1 cellular context compared by ENCODE assay signal in the genomic region with DNA sequence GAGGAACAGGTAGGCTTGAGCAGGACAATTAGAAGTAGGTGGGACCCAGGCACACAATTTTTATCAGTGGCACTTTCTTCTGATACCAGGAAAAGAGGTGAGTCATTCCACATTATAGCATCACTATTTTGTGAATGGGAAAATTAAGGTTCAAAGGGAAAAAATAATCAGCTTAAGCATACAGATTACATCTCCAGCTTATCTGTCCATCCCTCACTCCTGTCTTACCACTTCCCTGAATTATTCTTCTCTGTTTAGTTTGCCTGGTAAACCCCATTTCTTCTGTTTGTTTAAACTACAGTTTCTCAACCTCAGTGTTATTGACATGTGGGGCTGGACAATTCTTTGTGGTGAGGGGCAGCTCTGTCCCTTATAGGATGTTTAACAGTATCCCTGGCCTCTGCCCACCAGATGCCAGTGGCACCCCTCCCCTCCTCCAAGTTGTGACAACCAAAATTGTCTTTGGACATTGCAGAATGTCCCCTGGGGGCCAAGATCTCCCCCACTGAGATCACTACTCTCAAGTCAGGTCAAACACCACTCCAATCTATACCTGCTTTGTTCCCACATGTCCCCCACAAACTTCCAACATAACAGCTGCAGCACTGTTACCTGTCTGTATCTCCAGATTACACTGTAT.
TF ChIP-seq lines count a peak whose summit lies in the region.

No MANE protein-coding gene starts in this region.

TF ChIP-seq in HepG2, 621 proteins besides CTCF, POLR2A, EP300 and RAD21 (continues in another document):
- TF ChIP-seq ZC3H4 (CRISPR knock-in tag; IDR thresholded peaks at IDR 0.05; ENCODE audit: borderline replicate concordance): 0 out of 2 replicates have a peak, but pooled peaks have one; percentile 51
- TF ChIP-seq ZEB1 (IDR thresholded peaks at IDR 0.05; ENCODE audit: insufficient replicate concordance, low read depth): no peak
- TF ChIP-seq, protein P1, sequence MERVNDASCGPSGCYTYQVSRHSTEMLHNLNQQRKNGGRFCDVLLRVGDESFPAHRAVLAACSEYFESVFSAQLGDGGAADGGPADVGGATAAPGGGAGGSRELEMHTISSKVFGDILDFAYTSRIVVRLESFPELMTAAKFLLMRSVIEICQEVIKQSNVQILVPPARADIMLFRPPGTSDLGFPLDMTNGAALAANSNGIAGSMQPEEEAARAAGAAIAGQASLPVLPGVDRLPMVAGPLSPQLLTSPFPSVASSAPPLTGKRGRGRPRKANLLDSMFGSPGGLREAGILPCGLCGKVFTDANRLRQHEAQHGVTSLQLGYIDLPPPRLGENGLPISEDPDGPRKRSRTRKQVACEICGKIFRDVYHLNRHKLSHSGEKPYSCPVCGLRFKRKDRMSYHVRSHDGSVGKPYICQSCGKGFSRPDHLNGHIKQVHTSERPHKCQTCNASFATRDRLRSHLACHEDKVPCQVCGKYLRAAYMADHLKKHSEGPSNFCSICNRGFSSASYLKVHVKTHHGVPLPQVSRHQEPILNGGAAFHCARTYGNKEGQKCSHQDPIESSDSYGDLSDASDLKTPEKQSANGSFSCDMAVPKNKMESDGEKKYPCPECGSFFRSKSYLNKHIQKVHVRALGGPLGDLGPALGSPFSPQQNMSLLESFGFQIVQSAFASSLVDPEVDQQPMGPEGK (CRISPR knock-in tag; IDR thresholded peaks at IDR 0.05): peak; percentile 96
- TF ChIP-seq, protein P2, sequence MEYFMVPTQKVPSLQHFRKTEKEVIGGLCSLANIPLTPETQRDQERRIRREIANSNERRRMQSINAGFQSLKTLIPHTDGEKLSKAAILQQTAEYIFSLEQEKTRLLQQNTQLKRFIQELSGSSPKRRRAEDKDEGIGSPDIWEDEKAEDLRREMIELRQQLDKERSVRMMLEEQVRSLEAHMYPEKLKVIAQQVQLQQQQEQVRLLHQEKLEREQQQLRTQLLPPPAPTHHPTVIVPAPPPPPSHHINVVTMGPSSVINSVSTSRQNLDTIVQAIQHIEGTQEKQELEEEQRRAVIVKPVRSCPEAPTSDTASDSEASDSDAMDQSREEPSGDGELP (IDR thresholded peaks at IDR 0.05; ENCODE audit: borderline replicate concordance, low read depth): no peak; the same call in 1 of the 2 replicates
- TF ChIP-seq, protein P3, sequence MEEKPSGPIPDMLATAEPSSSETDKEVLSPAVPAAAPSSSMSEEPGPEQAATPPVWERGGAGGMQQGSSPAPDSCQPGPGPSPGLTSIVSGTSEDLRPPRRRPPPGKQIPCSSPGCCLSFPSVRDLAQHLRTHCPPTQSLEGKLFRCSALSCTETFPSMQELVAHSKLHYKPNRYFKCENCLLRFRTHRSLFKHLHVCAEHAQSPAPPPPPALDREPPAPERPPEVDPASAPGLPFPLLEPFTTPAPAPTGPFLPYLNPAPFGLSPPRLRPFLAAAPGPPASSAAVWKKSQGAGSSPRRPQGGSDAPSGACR (CRISPR knock-in tag; IDR thresholded peaks at IDR 0.05): 0 out of 2 replicates have a peak, but pooled peaks have one; percentile 25
- TF ChIP-seq, protein P4, sequence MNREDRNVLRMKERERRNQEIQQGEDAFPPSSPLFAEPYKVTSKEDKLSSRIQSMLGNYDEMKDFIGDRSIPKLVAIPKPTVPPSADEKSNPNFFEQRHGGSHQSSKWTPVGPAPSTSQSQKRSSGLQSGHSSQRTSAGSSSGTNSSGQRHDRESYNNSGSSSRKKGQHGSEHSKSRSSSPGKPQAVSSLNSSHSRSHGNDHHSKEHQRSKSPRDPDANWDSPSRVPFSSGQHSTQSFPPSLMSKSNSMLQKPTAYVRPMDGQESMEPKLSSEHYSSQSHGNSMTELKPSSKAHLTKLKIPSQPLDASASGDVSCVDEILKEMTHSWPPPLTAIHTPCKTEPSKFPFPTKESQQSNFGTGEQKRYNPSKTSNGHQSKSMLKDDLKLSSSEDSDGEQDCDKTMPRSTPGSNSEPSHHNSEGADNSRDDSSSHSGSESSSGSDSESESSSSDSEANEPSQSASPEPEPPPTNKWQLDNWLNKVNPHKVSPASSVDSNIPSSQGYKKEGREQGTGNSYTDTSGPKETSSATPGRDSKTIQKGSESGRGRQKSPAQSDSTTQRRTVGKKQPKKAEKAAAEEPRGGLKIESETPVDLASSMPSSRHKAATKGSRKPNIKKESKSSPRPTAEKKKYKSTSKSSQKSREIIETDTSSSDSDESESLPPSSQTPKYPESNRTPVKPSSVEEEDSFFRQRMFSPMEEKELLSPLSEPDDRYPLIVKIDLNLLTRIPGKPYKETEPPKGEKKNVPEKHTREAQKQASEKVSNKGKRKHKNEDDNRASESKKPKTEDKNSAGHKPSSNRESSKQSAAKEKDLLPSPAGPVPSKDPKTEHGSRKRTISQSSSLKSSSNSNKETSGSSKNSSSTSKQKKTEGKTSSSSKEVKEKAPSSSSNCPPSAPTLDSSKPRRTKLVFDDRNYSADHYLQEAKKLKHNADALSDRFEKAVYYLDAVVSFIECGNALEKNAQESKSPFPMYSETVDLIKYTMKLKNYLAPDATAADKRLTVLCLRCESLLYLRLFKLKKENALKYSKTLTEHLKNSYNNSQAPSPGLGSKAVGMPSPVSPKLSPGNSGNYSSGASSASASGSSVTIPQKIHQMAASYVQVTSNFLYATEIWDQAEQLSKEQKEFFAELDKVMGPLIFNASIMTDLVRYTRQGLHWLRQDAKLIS (CRISPR knock-in tag; IDR thresholded peaks at IDR 0.05): peak; percentile 43; the same call in 1 of the 2 replicates
- peak; percentile 91 for TF ChIP-seq SOX5 (CRISPR knock-in tag; IDR thresholded peaks at IDR 0.05; ENCODE audit: borderline replicate concordance)
- TF ChIP-seq TRIM24 (CRISPR knock-in tag; IDR thresholded peaks at IDR 0.05): peak; percentile 19; the same call in 1 of the 2 replicates
- TF ChIP-seq NR2F6 (IDR thresholded peaks at IDR 0.05): peak; percentile 83
- peak; percentile 58 for TF ChIP-seq NR2F6 (CRISPR knock-in tag; IDR thresholded peaks at IDR 0.05)
- TF ChIP-seq, protein P5, sequence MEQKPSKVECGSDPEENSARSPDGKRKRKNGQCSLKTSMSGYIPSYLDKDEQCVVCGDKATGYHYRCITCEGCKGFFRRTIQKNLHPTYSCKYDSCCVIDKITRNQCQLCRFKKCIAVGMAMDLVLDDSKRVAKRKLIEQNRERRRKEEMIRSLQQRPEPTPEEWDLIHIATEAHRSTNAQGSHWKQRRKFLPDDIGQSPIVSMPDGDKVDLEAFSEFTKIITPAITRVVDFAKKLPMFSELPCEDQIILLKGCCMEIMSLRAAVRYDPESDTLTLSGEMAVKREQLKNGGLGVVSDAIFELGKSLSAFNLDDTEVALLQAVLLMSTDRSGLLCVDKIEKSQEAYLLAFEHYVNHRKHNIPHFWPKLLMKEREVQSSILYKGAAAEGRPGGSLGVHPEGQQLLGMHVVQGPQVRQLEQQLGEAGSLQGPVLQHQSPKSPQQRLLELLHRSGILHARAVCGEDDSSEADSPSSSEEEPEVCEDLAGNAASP (CRISPR knock-in tag; IDR thresholded peaks at IDR 0.05; ENCODE audit: borderline replicate concordance): peak; percentile 72; the same call in 1 of the 2 replicates
- TF ChIP-seq, protein P6, sequence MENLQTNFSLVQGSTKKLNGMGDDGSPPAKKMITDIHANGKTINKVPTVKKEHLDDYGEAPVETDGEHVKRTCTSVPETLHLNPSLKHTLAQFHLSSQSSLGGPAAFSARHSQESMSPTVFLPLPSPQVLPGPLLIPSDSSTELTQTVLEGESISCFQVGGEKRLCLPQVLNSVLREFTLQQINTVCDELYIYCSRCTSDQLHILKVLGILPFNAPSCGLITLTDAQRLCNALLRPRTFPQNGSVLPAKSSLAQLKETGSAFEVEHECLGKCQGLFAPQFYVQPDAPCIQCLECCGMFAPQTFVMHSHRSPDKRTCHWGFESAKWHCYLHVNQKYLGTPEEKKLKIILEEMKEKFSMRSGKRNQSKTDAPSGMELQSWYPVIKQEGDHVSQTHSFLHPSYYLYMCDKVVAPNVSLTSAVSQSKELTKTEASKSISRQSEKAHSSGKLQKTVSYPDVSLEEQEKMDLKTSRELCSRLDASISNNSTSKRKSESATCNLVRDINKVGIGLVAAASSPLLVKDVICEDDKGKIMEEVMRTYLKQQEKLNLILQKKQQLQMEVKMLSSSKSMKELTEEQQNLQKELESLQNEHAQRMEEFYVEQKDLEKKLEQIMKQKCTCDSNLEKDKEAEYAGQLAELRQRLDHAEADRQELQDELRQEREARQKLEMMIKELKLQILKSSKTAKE (CRISPR knock-in tag; IDR thresholded peaks at IDR 0.05; ENCODE audit: borderline replicate concordance): peak; percentile 31; the same call in 1 of the 2 replicates
- 0 out of 2 replicates have a peak, but pooled peaks have one; percentile 27 for TF ChIP-seq ZFX (CRISPR knock-in tag; IDR thresholded peaks at IDR 0.05; ENCODE audit: low read depth)
- TF ChIP-seq JUNB (CRISPR knock-in tag; IDR thresholded peaks at IDR 0.05; ENCODE audit: borderline replicate concordance): peak; percentile 86; the same call in 1 of the 2 replicates
- peak; percentile 74; the same call in 1 of the 2 replicates for TF ChIP-seq REPIN1 (CRISPR knock-in tag; IDR thresholded peaks at IDR 0.05; ENCODE audit: borderline replicate concordance, low read depth)
- TF ChIP-seq, protein P7, sequence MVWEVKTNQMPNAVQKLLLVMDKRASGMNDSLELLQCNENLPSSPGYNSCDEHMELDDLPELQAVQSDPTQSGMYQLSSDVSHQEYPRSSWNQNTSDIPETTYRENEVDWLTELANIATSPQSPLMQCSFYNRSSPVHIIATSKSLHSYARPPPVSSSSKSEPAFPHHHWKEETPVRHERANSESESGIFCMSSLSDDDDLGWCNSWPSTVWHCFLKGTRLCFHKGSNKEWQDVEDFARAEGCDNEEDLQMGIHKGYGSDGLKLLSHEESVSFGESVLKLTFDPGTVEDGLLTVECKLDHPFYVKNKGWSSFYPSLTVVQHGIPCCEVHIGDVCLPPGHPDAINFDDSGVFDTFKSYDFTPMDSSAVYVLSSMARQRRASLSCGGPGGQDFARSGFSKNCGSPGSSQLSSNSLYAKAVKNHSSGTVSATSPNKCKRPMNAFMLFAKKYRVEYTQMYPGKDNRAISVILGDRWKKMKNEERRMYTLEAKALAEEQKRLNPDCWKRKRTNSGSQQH (CRISPR knock-in tag; IDR thresholded peaks at IDR 0.05; ENCODE audit: low read depth): 0 out of 2 replicates have a peak, but pooled peaks have one; percentile 26
- peak; percentile 72; the same call in 1 of the 2 replicates for TF ChIP-seq SIX1 (CRISPR knock-in tag; IDR thresholded peaks at IDR 0.05; ENCODE audit: borderline replicate concordance)
- peak; percentile 76; the same call in 1 of the 2 replicates for TF ChIP-seq ELF3 (CRISPR knock-in tag; IDR thresholded peaks at IDR 0.05)
- TF ChIP-seq, protein P8, sequence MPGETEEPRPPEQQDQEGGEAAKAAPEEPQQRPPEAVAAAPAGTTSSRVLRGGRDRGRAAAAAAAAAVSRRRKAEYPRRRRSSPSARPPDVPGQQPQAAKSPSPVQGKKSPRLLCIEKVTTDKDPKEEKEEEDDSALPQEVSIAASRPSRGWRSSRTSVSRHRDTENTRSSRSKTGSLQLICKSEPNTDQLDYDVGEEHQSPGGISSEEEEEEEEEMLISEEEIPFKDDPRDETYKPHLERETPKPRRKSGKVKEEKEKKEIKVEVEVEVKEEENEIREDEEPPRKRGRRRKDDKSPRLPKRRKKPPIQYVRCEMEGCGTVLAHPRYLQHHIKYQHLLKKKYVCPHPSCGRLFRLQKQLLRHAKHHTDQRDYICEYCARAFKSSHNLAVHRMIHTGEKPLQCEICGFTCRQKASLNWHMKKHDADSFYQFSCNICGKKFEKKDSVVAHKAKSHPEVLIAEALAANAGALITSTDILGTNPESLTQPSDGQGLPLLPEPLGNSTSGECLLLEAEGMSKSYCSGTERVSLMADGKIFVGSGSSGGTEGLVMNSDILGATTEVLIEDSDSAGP (CRISPR knock-in tag; IDR thresholded peaks at IDR 0.05; ENCODE audit: borderline replicate concordance): no peak
- peak; percentile 44; the same call in 1 of the 2 replicates for TF ChIP-seq ZNF746 (CRISPR knock-in tag; IDR thresholded peaks at IDR 0.05)
- peak; percentile 92 for TF ChIP-seq FOXA3 (CRISPR knock-in tag; IDR thresholded peaks at IDR 0.05)
- TF ChIP-seq GATAD2A (CRISPR knock-in tag; IDR thresholded peaks at IDR 0.05): peak; percentile 96
- TF ChIP-seq CENPT (CRISPR knock-in tag; IDR thresholded peaks at IDR 0.05; ENCODE audit: low read depth): no peak
- 0 out of 2 replicates have a peak, but pooled peaks have one; percentile 43 for TF ChIP-seq ZNF335 (CRISPR knock-in tag; IDR thresholded peaks at IDR 0.05)
- TF ChIP-seq ZNF121 (CRISPR knock-in tag; IDR thresholded peaks at IDR 0.05): 0 out of 2 replicates have a peak, but pooled peaks have one; percentile 10
- TF ChIP-seq STAT5B (CRISPR knock-in tag; IDR thresholded peaks at IDR 0.05): no peak
- TF ChIP-seq YY1 (IDR thresholded peaks at IDR 0.05; ENCODE audit: insufficient read depth, insufficient replicate concordance, low read depth, low read length): peak; percentile 15
- peak; percentile 21; the same call in 1 of the 2 replicates for TF ChIP-seq NFYC (CRISPR knock-in tag; IDR thresholded peaks at IDR 0.05)
- 0 out of 2 replicates have a peak, but pooled peaks have one; percentile 11 for TF ChIP-seq DPF2 (CRISPR knock-in tag; IDR thresholded peaks at IDR 0.05; ENCODE audit: borderline replicate concordance, low read depth)
- peak; percentile 58; the same call in 1 of the 2 replicates for TF ChIP-seq RXRA (CRISPR knock-in tag; IDR thresholded peaks at IDR 0.05)
- TF ChIP-seq TCF7L2 (IDR thresholded peaks at IDR 0.05; ENCODE audit: low read depth, low read length): peak; percentile 88
- TF ChIP-seq TAF1 (CRISPR knock-in tag; IDR thresholded peaks at IDR 0.05): peak; percentile 21; the same call in 1 of the 2 replicates
- peak; percentile 75 for TF ChIP-seq CEBPG (CRISPR knock-in tag; IDR thresholded peaks at IDR 0.05)
- TF ChIP-seq ZNF101 (CRISPR knock-in tag; IDR thresholded peaks at IDR 0.05; ENCODE audit: borderline replicate concordance, low read depth): no peak
- TF ChIP-seq, protein P9, sequence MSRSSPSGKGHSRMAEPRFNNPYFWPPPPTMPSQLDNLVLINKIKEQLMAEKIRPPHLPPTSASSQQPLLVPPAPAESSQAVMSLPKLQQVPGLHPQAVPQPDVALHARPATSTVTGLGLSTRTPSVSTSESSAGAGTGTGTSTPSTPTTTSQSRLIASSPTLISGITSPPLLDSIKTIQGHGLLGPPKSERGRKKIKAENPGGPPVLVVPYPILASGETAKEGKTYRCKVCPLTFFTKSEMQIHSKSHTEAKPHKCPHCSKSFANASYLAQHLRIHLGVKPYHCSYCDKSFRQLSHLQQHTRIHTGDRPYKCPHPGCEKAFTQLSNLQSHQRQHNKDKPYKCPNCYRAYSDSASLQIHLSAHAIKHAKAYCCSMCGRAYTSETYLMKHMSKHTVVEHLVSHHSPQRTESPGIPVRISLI (CRISPR knock-in tag; IDR thresholded peaks at IDR 0.05; ENCODE audit: borderline replicate concordance): peak; percentile 65; the same call in 1 of the 2 replicates
- no peak for TF ChIP-seq AGO1 (IDR thresholded peaks at IDR 0.05; ENCODE audit: low read depth, low read length, poor library complexity, severe bottlenecking)
- TF ChIP-seq SMYD3 (CRISPR knock-in tag; IDR thresholded peaks at IDR 0.05): 0 out of 2 replicates have a peak, but pooled peaks have one; percentile 56
- peak; percentile 34; the same call in 1 of the 2 replicates for TF ChIP-seq NCOR1 (IDR thresholded peaks at IDR 0.05; ENCODE audit: borderline replicate concordance, low read length)
- TF ChIP-seq CREB1 (IDR thresholded peaks at IDR 0.05): no peak
- 0 out of 2 replicates have a peak, but pooled peaks have one; percentile 52 for TF ChIP-seq CREB1 (CRISPR knock-in tag; IDR thresholded peaks at IDR 0.05)
- peak; percentile 81 for TF ChIP-seq TARDBP (CRISPR knock-in tag; IDR thresholded peaks at IDR 0.05)
